Comparison of ENCODE assay signal across 13 cellular contexts in genomic region chr13:99985886-99986527, GRCh38. TPM values are rescaled to one million over a fixed set of nuclear protein-coding genes. Genes with fewer than 3 reads are reported as not detected.
DNase-seq lines count a peak whose midpoint lies in the region; ATAC-seq and TF ChIP-seq lines count a peak whose summit lies in the region.
"Had no signal": no experiment of that assay in that cellular context is flagged by ENCODE, and none has a peak within 500 bp of the region (broad histone marks: within the 10 kb centered on the region; RNA-seq: fewer than 3 reads in every experiment).

No MANE protein-coding gene starts in this region.

- no peak overlapping the region for H2AFZ ChIP-seq in PC-3 (ENCODE audit: low read length)

- H3K9me3 ChIP-seq in WERI-Rb-1 (ENCODE audit: severe bottlenecking) (peaks cover 4% of the 10 kb centered on the region), PC-3 (ENCODE audit: low read length) (no peaks in the 10 kb centered on the region)
- H3K9me3 ChIP-seq: right lobe of liver had no signal

- CTCF ChIA-PET in activated naive CD4-positive, alpha-beta T cell treated with anti-CD3 and anti-CD28 coated beads for 36 hours (lab: Charles Lee): interaction anchor here (0.9 kb wide), 1 partner anchor 86 kb away, joined by 3 read pairs; no protein-coding TSS in a partner anchor
- CTCF ChIA-PET in PC-3 (lab: Charles Lee): no interaction called here

- H3K79me2 ChIP-seq in PC-3 (ENCODE audit: low read length): no peaks in the 10 kb centered on the region

- intact Hi-C loops in activated naive CD4-positive, alpha-beta T cell treated with anti-CD3 and anti-CD28 coated beads for 36 hours (cut with micrococcal nuclease): loop anchor here (10.0 kb wide), 1 partner anchor 689 kb away; the partner anchor contains the start of gene TMTC4
- intact Hi-C loops in PC-3 (cut with micrococcal nuclease): no loop called here

- no peak overlapping the region for H3K4me2 ChIP-seq in PC-3 (ENCODE audit: low read length)

- H3F3A ChIP-seq in PC-3 (ENCODE audit: low read length, unreplicated experiment): no peaks in the 10 kb centered on the region

- no peak overlapping the region for H3K4me3 Mint-ChIP-seq in activated naive CD4-positive, alpha-beta T cell treated with anti-CD3 and anti-CD28 coated beads for 36 hours
- peak overlapping the region; percentile 81 for H3K4me3 Mint-ChIP-seq in glutamatergic neuron (ENCODE audit: unreplicated experiment)
- peak overlapping the region; percentile 2 for H3K4me3 Mint-ChIP-seq in stimulated activated memory B cell treated with anti-CD40 and anti-IgM and Interleukin-4, amounts not matched to agents 10 μg/mL and 1 μg/mL and 100 μg/mL, for 72 hours

- H3K9me3 Mint-ChIP-seq in activated naive CD4-positive, alpha-beta T cell treated with anti-CD3 and anti-CD28 coated beads for 36 hours: peaks cover 2% of the 10 kb centered on the region
- H3K9me3 Mint-ChIP-seq in activated naive CD4-positive, alpha-beta T cell treated with anti-CD3 and anti-CD28 coated beads, Interleukin-2, amount 50 U/mL, for 72 hours: no peaks in the 10 kb centered on the region
- peaks cover 15% of the 10 kb centered on the region for H3K9me3 Mint-ChIP-seq in glutamatergic neuron (ENCODE audit: unreplicated experiment)
- H3K9me3 Mint-ChIP-seq in stimulated activated memory B cell treated with anti-CD40 and anti-IgM and Interleukin-4, amounts not matched to agents 10 μg/mL and 1 μg/mL and 100 μg/mL, for 72 hours: no peaks in the 10 kb centered on the region

- no peak for ATAC-seq in activated naive CD4-positive, alpha-beta T cell treated with anti-CD3 and anti-CD28 coated beads, Interleukin-2, amount 50 U/mL, for 72 hours
- ATAC-seq in stimulated activated memory B cell treated with anti-CD40 and anti-IgM and Interleukin-4, amounts not matched to agents 10 μg/mL and 1 μg/mL and 100 μg/mL, for 72 hours: no peak
- ATAC-seq in PC-3: no peak
- ATAC-seq: foreskin keratinocyte, left ventricle myocardium superior, right lobe of liver had no signal

- H4K20me1 ChIP-seq in PC-3 (ENCODE audit: low read length): no peaks in the 10 kb centered on the region

- no peak overlapping the region for H3K9ac ChIP-seq in PC-3 (ENCODE audit: low read length)

- POLR2A ChIA-PET in PC-3 (lab: Charles Lee; ENCODE audit: unreplicated experiment): no interaction called here

- H3K4me1 ChIP-seq in PC-3 (ENCODE audit: insufficient read depth, low read length): no peaks in the 10 kb centered on the region
- H3K4me1 ChIP-seq: foreskin keratinocyte had no signal

- no peak for TF ChIP-seq CTCF in WERI-Rb-1 (IDR thresholded peaks at IDR 0.05; ENCODE audit: low read depth, low read length)
- TF ChIP-seq CTCF in glutamatergic neuron (IDR thresholded peaks at IDR 0.05; ENCODE audit: partially characterized antibody, unreplicated experiment): no peak
- no peak for TF ChIP-seq CTCF in PC-3 (conservative IDR thresholded peaks at IDR 0.05; ENCODE audit: low read depth, low read length)

- peaks cover 76% of the 10 kb centered on the region for H3K27me3 Mint-ChIP-seq in activated naive CD4-positive, alpha-beta T cell treated with anti-CD3 and anti-CD28 coated beads for 36 hours (ENCODE audit: low read depth)
- H3K27me3 Mint-ChIP-seq in glutamatergic neuron (ENCODE audit: unreplicated experiment): peaks cover 50% of the 10 kb centered on the region
- peaks cover 65% of the 10 kb centered on the region for H3K27me3 Mint-ChIP-seq in stimulated activated memory B cell treated with anti-CD40 and anti-IgM and Interleukin-4, amounts not matched to agents 10 μg/mL and 1 μg/mL and 100 μg/mL, for 72 hours

- peak overlapping the region; percentile 64 for H3K27ac ChIP-seq in WERI-Rb-1
- H3K27ac ChIP-seq in PC-3 (ENCODE audit: low read length): no peak overlapping the region
- H3K27ac ChIP-seq: C4-2B, foreskin keratinocyte, right lobe of liver had no signal

- H3K9me2 ChIP-seq in PC-3 (replicated peaks; ENCODE audit: low read length): no peaks in the 10 kb centered on the region

- peaks cover 20% of the 10 kb centered on the region for H3K27me3 ChIP-seq in WERI-Rb-1 (ENCODE audit: insufficient read depth, low read depth, severe bottlenecking)
- H3K27me3 ChIP-seq in PC-3 (ENCODE audit: low read length): peaks cover 58% of the 10 kb centered on the region

- peaks cover 41% of the 10 kb centered on the region for H3K4me1 Mint-ChIP-seq in activated naive CD4-positive, alpha-beta T cell treated with anti-CD3 and anti-CD28 coated beads for 36 hours (ENCODE audit: low read depth)
- peaks cover 18% of the 10 kb centered on the region for H3K4me1 Mint-ChIP-seq in glutamatergic neuron (ENCODE audit: low read depth, unreplicated experiment)
- no peaks in the 10 kb centered on the region for H3K4me1 Mint-ChIP-seq in stimulated activated memory B cell treated with anti-CD40 and anti-IgM and Interleukin-4, amounts not matched to agents 10 μg/mL and 1 μg/mL and 100 μg/mL, for 72 hours

- BruUV-seq in PC-3 (replicated peaks; lab: Mats Ljungman, UMichigan): no TSS peak

- no peak for DNase-seq in activated naive CD4-positive, alpha-beta T cell treated with anti-CD3 and anti-CD28 coated beads for 36 hours
- no peak for DNase-seq in activated naive CD4-positive, alpha-beta T cell treated with anti-CD3 and anti-CD28 coated beads, Interleukin-2, amount 50 U/mL, for 72 hours (ENCODE audit: low spot score in 2 of 2)
- DNase-seq in WERI-Rb-1: peak; percentile 4
- no peak for DNase-seq in glutamatergic neuron
- no peak for DNase-seq in KG1 (lab: John Stamatoyannopoulos, UW)
- DNase-seq in PC-3: no peak
- no peak for DNase-seq in stimulated activated CD4-positive, alpha-beta T cell treated with anti-CD3 and anti-CD28 coated beads, Interleukin-12 subunit alpha, Interleukin-12 subunit beta, amount 100 ng/mL, for 4 hours
- DNase-seq: foreskin keratinocyte, left ventricle myocardium superior, NCI-H1694 treated with DMSO at 0.1 percent for 48 hours, right lobe of liver had no signal

- H3K4me3 ChIP-seq in WERI-Rb-1 (ENCODE audit: low read depth, low read length) (peak overlapping the region; percentile 23), PC-3 (ENCODE audit: low read length) (no peak overlapping the region)
- H3K4me3 ChIP-seq: right lobe of liver had no signal

- peaks cover 3% of the 10 kb centered on the region for H3K36me3 Mint-ChIP-seq in activated naive CD4-positive, alpha-beta T cell treated with anti-CD3 and anti-CD28 coated beads for 36 hours (ENCODE audit: low read depth)
- H3K36me3 Mint-ChIP-seq in activated naive CD4-positive, alpha-beta T cell treated with anti-CD3 and anti-CD28 coated beads, Interleukin-2, amount 50 U/mL, for 72 hours: peaks cover 13 to 23% of the 10 kb centered on the region in 2 donors
- H3K36me3 Mint-ChIP-seq in glutamatergic neuron (ENCODE audit: unreplicated experiment): no peaks in the 10 kb centered on the region
- H3K36me3 Mint-ChIP-seq in stimulated activated memory B cell treated with anti-CD40 and anti-IgM and Interleukin-4, amounts not matched to agents 10 μg/mL and 1 μg/mL and 100 μg/mL, for 72 hours: no peaks in the 10 kb centered on the region

- H3K27ac Mint-ChIP-seq in activated naive CD4-positive, alpha-beta T cell treated with anti-CD3 and anti-CD28 coated beads for 36 hours: peak overlapping the region; percentile 39
- peak overlapping the region in 1 of 2 donors; percentile 97 for H3K27ac Mint-ChIP-seq in activated naive CD4-positive, alpha-beta T cell treated with anti-CD3 and anti-CD28 coated beads, Interleukin-2, amount 50 U/mL, for 72 hours
- H3K27ac Mint-ChIP-seq in glutamatergic neuron (ENCODE audit: unreplicated experiment): peak overlapping the region; percentile 35
- H3K27ac Mint-ChIP-seq in stimulated activated memory B cell treated with anti-CD40 and anti-IgM and Interleukin-4, amounts not matched to agents 10 μg/mL and 1 μg/mL and 100 μg/mL, for 72 hours: no peak overlapping the region

- peaks cover 35% of the 10 kb centered on the region for H3K36me3 ChIP-seq in WERI-Rb-1
- no peaks in the 10 kb centered on the region for H3K36me3 ChIP-seq in PC-3 (ENCODE audit: low read depth, low read length)
- H3K36me3 ChIP-seq: right lobe of liver had no signal

RNA-seq across cellular contexts. Expression of gene ZIC2, which starts 4.4 kb away (rescaled TPM):
- total RNA-seq in activated naive CD4-positive, alpha-beta T cell treated with anti-CD3 and anti-CD28 coated beads for 36 hours: not detected
- under 1 TPM in 1 of 2 donors, not detected in 1; 0.10 TPM for total RNA-seq in activated naive CD4-positive, alpha-beta T cell treated with anti-CD3 and anti-CD28 coated beads, Interleukin-2, amount 50 U/mL, for 72 hours
- total RNA-seq in glutamatergic neuron (ENCODE audit: unreplicated experiment): 21.9 TPM
- total RNA-seq in PC-3 (2014; rRNA removed): not detected in 2 replicates
- total RNA-seq: foreskin keratinocyte, left ventricle myocardium superior had no signal

RNA-seq across cellular contexts. Expression of gene ZIC5, which starts 14.4 kb away (rescaled TPM):
- not detected for total RNA-seq in activated naive CD4-positive, alpha-beta T cell treated with anti-CD3 and anti-CD28 coated beads for 36 hours
- total RNA-seq in activated naive CD4-positive, alpha-beta T cell treated with anti-CD3 and anti-CD28 coated beads, Interleukin-2, amount 50 U/mL, for 72 hours: not detected
- total RNA-seq in glutamatergic neuron (ENCODE audit: unreplicated experiment) (0.47 TPM), PC-3 (2014; rRNA removed) (not detected in 2 replicates)
- total RNA-seq: foreskin keratinocyte, left ventricle myocardium superior, right lobe of liver had no signal

Comparison
In these comparisons a context has a peak if more than half of its experiments do, and no peak if none do; other contexts are left out.
1. RNA of gene ZIC2, which starts 4.4 kb away (total RNA-seq): 21.9 TPM in glutamatergic neuron (single experiment); not detected in activated naive CD4-positive, alpha-beta T cell treated with anti-CD3 and anti-CD28 coated beads for 36 hours, 0.10 TPM in activated naive CD4-positive, alpha-beta T cell treated with anti-CD3 and anti-CD28 coated beads, Interleukin-2, amount 50 U/mL, for 72 hours and not detected in PC-3; every median in the first group is over 10 times any median in the second.